1 cellular context compared by ENCODE assay signal in the genomic region with DNA sequence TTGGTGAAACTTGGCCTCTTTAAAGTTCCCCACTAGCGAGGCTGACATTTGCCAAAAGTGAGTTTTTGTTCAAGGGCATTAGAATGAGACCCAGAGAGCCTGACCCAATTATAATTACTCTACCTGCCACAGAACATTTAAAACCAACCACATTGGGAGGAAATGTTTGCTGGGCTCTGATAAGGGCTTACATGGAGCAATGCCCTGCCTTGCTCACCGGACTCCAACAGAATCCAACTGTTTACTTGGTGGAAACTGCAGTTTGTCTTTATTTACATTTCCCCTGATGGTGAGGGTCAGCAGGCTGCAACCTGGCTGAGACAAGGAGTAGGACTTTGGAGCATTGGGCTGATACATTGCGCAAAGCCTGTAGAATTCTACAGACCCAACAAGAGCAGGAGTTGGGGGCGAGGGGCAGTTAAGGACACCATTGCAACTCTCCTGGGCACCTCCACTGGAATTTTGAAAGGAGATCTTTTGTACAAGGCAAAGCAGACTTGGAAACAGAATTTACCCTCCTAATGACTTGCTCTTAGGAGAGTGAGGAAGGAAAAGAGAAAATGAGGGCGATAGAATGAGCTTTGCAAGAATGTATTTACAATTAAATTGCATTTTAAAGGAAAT.
A peak's percentile ranks its signal among the peaks of the same experiment; 100 is the strongest.
TF ChIP-seq lines count a peak whose summit lies in the region.

No MANE protein-coding gene starts in this region.

TF ChIP-seq in liver, 16 proteins besides CTCF, POLR2A, EP300 and RAD21 (continued from another document):
- TF ChIP-seq REST (IDR thresholded peaks at IDR 0.05) = peak; percentile 80
- peak; percentile 96 to 99 for TF ChIP-seq HNF4A (conservative IDR thresholded peaks at IDR 0.05)
- peak; percentile 98 for TF ChIP-seq SP1 (IDR thresholded peaks at IDR 0.05)
- TF ChIP-seq EGR1 (IDR thresholded peaks at IDR 0.05; ENCODE audit: low read depth in 2 of 2) = no peak
- TF ChIP-seq TAF1 (conservative IDR thresholded peaks at IDR 0.05) = peak; percentile 26
- TF ChIP-seq FOXA2 (IDR thresholded peaks at IDR 0.05) = peak; percentile 99
- peak; percentile 79 for TF ChIP-seq NR2F2 (IDR thresholded peaks at IDR 0.05)
- TF ChIP-seq JUND (IDR thresholded peaks at IDR 0.05) = peak; percentile 89 to 91
- no peak for TF ChIP-seq GABPA (IDR thresholded peaks at IDR 0.05 in 1 of 2, conservative IDR thresholded peaks at IDR 0.05 in 1 of 2)
- peak; percentile 53 for TF ChIP-seq ATF3 (IDR thresholded peaks at IDR 0.05)
- TF ChIP-seq, protein P1, sequence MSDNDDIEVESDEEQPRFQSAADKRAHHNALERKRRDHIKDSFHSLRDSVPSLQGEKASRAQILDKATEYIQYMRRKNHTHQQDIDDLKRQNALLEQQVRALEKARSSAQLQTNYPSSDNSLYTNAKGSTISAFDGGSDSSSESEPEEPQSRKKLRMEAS (IDR thresholded peaks at IDR 0.05) = peak; percentile 94
- TF ChIP-seq RXRA (IDR thresholded peaks at IDR 0.05) = peak; percentile 96
